In the genomic region with DNA sequence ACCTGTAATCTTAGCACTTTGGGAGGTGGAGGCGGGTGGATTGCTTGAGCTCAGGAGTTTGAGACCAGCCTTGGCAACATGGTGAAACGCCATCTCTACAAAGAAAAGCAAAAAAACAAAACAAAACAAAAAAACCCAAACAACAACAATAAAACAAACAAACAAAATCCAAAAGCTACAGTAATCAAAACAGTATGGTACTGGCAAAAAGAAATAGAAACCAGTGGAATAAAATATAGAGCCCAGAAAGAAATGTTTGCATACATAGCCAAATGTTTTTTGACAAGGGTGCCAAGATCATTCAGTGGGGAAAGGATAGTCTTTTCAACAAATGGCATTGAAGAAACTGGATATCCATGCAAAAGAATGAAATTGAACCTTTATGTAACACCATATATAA, we compare ENCODE assay signal across 21 cellular contexts. TPM values are rescaled to one million over a fixed set of nuclear protein-coding genes. Genes with fewer than 3 reads are reported as not detected.
DNase-seq lines count a peak whose midpoint lies in the region; ATAC-seq, FAIRE-seq and TF ChIP-seq lines count a peak whose summit lies in the region.
"Had no signal": no experiment of that assay in that cellular context is flagged by ENCODE, and none has a peak within 500 bp of the region (broad histone marks: within the 10 kb centered on the region; RNA-seq: fewer than 3 reads in every experiment).

No MANE protein-coding gene starts in this region.

- TF ChIP-seq POLR2A in HepG2 (IDR thresholded peaks at IDR 0.05; ENCODE audit: insufficient read depth in 1 of 2, low read depth in 2 of 2, low read length in 2 of 2) (no peak), right lobe of liver (IDR thresholded peaks at IDR 0.05) (no peak), K562 (conservative IDR thresholded peaks at IDR 0.05) (no peak), esophagus muscularis mucosa (IDR thresholded peaks at IDR 0.05; ENCODE audit: low read depth) (no peak)

- TF ChIP-seq CTCF in HepG2 (CRISPR knock-in tag; IDR thresholded peaks at IDR 0.05) (no peak), right lobe of liver (IDR thresholded peaks at IDR 0.05) (no peak), K562 (IDR thresholded peaks at IDR 0.05 in 2 of 3, conservative IDR thresholded peaks at IDR 0.05 in 1 of 3; ENCODE audit: insufficient read depth in 2 of 3, low read depth in 1 of 3, low read length in 3 of 3) (no peak), esophagus muscularis mucosa (IDR thresholded peaks at IDR 0.05) (no peak)

- in situ Hi-C loops in HepG2 (cut with HindIII; ENCODE audit: extremely low pct_ligation_motif_present, low pct_unique_long_range_greater_than_20kb): no loop called here
- in situ Hi-C loops in K562 (cut with MboI): no loop called here

- no peak overlapping the region for H3K4me2 ChIP-seq in HepG2 (ENCODE audit: low read depth, low read length)
- H3K4me2 ChIP-seq in K562 (ENCODE audit: insufficient read depth, low read length): no peak overlapping the region
- H3K4me2 ChIP-seq: A549; BLaER1 treated with 17β-estradiol and CSF1 and Interleukin-3, amounts not matched to agents 10 nM and 100 nM had no signal

- H3K27ac ChIP-seq in HepG2 (ENCODE audit: extremely low read length, insufficient read depth, low read length) (no peak overlapping the region), right lobe of liver (no peak overlapping the region), K562 (ENCODE audit: extremely low read depth, low read depth, low read length) (no peak overlapping the region), esophagus muscularis mucosa (replicated peaks in 1 of 4) (no peak overlapping the region)
- H3K27ac ChIP-seq: 22Rv1; A549; BLaER1 treated with 17β-estradiol and CSF1 and Interleukin-3, amounts not matched to agents 10 nM and 100 nM; C4-2B had no signal

- H3K4me3 ChIP-seq in HepG2 (replicated peaks in 1 of 3; ENCODE audit: insufficient read depth in 1 of 3, low read depth in 2 of 3, low read length in 3 of 3): no peak overlapping the region
- no peak overlapping the region for H3K4me3 ChIP-seq in right lobe of liver
- no peak overlapping the region for H3K4me3 ChIP-seq in K562
- H3K4me3 ChIP-seq in esophagus muscularis mucosa: no peak overlapping the region
- H3K4me3 ChIP-seq: A549; BLaER1 treated with 17β-estradiol and CSF1 and Interleukin-3, amounts not matched to agents 10 nM and 100 nM had no signal

- POLR2A ChIA-PET in HepG2 (lab: Yijun Ruan, JAX): interaction anchor here (1.2 kb wide), 1 partner anchor 18 kb away, joined by 4 read pairs; no protein-coding TSS in a partner anchor
- POLR2A ChIA-PET in K562 (lab: Yijun Ruan, JAX): no interaction called here

- H3K36me3 ChIP-seq in HepG2 (replicated peaks in 1 of 2; ENCODE audit: control insufficient read depth in 1 of 2, insufficient read depth in 2 of 2, low read length in 2 of 2): peaks cover 35 to 78% of the 10 kb centered on the region in 2 experiments
- peaks cover 0 to 25% (median 14%) of the 10 kb centered on the region in 4 donors for H3K36me3 ChIP-seq in right lobe of liver
- H3K36me3 ChIP-seq in K562 (ENCODE audit: control insufficient read depth, insufficient read depth, low read length): no peaks in the 10 kb centered on the region
- peaks cover 0 to 21% (median 2%) of the 10 kb centered on the region in 4 donors for H3K36me3 ChIP-seq in esophagus muscularis mucosa

- intact Hi-C loops in HepG2 (cut with micrococcal nuclease; ENCODE audit: unreplicated experiment) (no loop called here), right lobe of liver (cut with DNase I) (no loop called here), K562 (cut with micrococcal nuclease) (no loop called here), esophagus muscularis mucosa (cut with DNase I) (no loop called here)

- TF ChIP-seq EP300 in HepG2 (IDR thresholded peaks at IDR 0.05; ENCODE audit: low read depth in 2 of 2, low read length in 2 of 2): no peak
- no peak for TF ChIP-seq EP300 in HepG2 (CRISPR knock-in tag; IDR thresholded peaks at IDR 0.05; ENCODE audit: borderline replicate concordance)
- no peak for TF ChIP-seq EP300 in K562 (IDR thresholded peaks at IDR 0.05; ENCODE audit: low read length)
- TF ChIP-seq EP300 in esophagus muscularis mucosa (IDR thresholded peaks at IDR 0.05): no peak

- FAIRE-seq in HepG2 (lab: Jason Lieb, UNC) (peak; percentile 48), K562 (lab: Jason Lieb, UNC) (no peak)
- FAIRE-seq: D721Med, GM12891, GM19239 had no signal

- H4K20me1 ChIP-seq in HepG2 (ENCODE audit: insufficient read depth, low read length): no peaks in the 10 kb centered on the region
- H4K20me1 ChIP-seq in K562 (replicated peaks; ENCODE audit: control insufficient read depth, insufficient read depth, low read length): no peaks in the 10 kb centered on the region

- H3K27me3 ChIP-seq in HepG2 (ENCODE audit: control insufficient read depth in 1 of 2, insufficient read depth in 2 of 2, low read length in 2 of 2): no peaks in the 10 kb centered on the region
- H3K27me3 ChIP-seq in right lobe of liver: no peaks in the 10 kb centered on the region
- peaks cover 0 to 17% of the 10 kb centered on the region in 2 experiments; a peak in 2 of 5 replicates for H3K27me3 ChIP-seq in K562 (ENCODE audit: control insufficient read depth in 2 of 2, insufficient read depth in 2 of 2, low read length in 2 of 2)
- no peaks in the 10 kb centered on the region for H3K27me3 ChIP-seq in esophagus muscularis mucosa
- H3K27me3 ChIP-seq: BLaER1 treated with 17β-estradiol and CSF1 and Interleukin-3, amounts not matched to agents 10 nM and 100 nM had no signal

- BruUV-seq in HepG2 (replicated peaks; lab: Mats Ljungman, UMichigan): no TSS peak
- BruUV-seq in K562 (replicated peaks; lab: Mats Ljungman, UMichigan): no TSS peak

- no peaks in the 10 kb centered on the region for H3K9me3 ChIP-seq in HepG2 (ENCODE audit: low read length)
- no peaks in the 10 kb centered on the region for H3K9me3 ChIP-seq in right lobe of liver
- no peaks in the 10 kb centered on the region for H3K9me3 ChIP-seq in K562 (replicated peaks; ENCODE audit: control insufficient read depth, insufficient read depth, low read depth, low read length)
- H3K9me3 ChIP-seq in esophagus muscularis mucosa: no peaks in the 10 kb centered on the region
- H3K9me3 ChIP-seq: Caco-2 had no signal

- H3K79me2 ChIP-seq in HepG2 (ENCODE audit: insufficient read depth, low read length): peaks cover 2% of the 10 kb centered on the region
- H3K79me2 ChIP-seq in K562 (ENCODE audit: control insufficient read depth, insufficient read depth, low read length): no peaks in the 10 kb centered on the region

- 96% methylated on average over 2 of the region's 2 CpGs for WGBS in HepG2 (ENCODE audit: low lambda C conversion rate)
- 81% methylated on average over 2 of the region's 2 CpGs for WGBS in right lobe of liver (ENCODE audit: insufficient coverage, low coverage, low lambda C conversion rate, missing lambda C conversion rate)
- 0% methylated on average over 2 of the region's 2 CpGs for WGBS in K562 (ENCODE audit: insufficient coverage, low coverage, missing lambda C conversion rate)
- WGBS in esophagus muscularis mucosa: 81% methylated on average over 2 of the region's 2 CpGs

- H3K4me1 ChIP-seq in HepG2 (ENCODE audit: insufficient read depth, low read length) (peaks cover 50% of the 10 kb centered on the region), right lobe of liver (no peaks in the 10 kb centered on the region), K562 (replicated peaks in 1 of 2; ENCODE audit: control insufficient read depth in 2 of 2, insufficient read depth in 2 of 2, low read length in 2 of 2) (no peaks in the 10 kb centered on the region; a peak in 1 of 5 replicates), esophagus muscularis mucosa (no peaks in the 10 kb centered on the region)
- H3K4me1 ChIP-seq: A549 had no signal

- H3K9me1 ChIP-seq in K562 (ENCODE audit: control insufficient read depth, insufficient read depth, low read length): no peaks in the 10 kb centered on the region

- TF ChIP-seq RAD21 in HepG2 (CRISPR knock-in tag; IDR thresholded peaks at IDR 0.05) (no peak), K562 (CRISPR knock-in tag; conservative IDR thresholded peaks at IDR 0.05 in 1 of 2, IDR thresholded peaks at IDR 0.05 in 1 of 2) (no peak)

- ATAC-seq in HepG2 (no peak), right lobe of liver (no peak), K562 (no peak), GM21526 (IDR thresholded peaks at IDR 0.05; ENCODE audit: low FRiP score, unreplicated experiment) (no peak), HG03097 (IDR thresholded peaks at IDR 0.05; ENCODE audit: low FRiP score, unreplicated experiment) (no peak)
- ATAC-seq: A549; CD8-positive, alpha-beta T cell had no signal

- DNase-seq in HepG2 (ENCODE audit: low spot score) (no peak), right lobe of liver (no peak), K562 (ENCODE audit: extremely low read depth in 1 of 4, low spot score in 3 of 4) (no peak), esophagus muscularis mucosa (ENCODE audit: extremely low spot score) (peak; percentile 3), T-helper 1 cell (no peak)
- DNase-seq: AML-193; Caco-2; Calu3; CD4-positive, alpha-beta T cell; CD8-positive, alpha-beta T cell; DMS79 treated with DMSO at 0.1 percent for 48 hours; GF-D8 had no signal

- CTCF ChIA-PET in HepG2 (lab: Yijun Ruan, JAX; ENCODE audit: low intra/inter-chr PET ratio, low total read pairs): no interaction called here
- CTCF ChIA-PET in K562 (lab: Yijun Ruan, JAX; ENCODE audit: low intra/inter-chr PET ratio): no interaction called here

- no peak overlapping the region for H3K9ac ChIP-seq in HepG2 (ENCODE audit: insufficient read depth, low read depth, low read length)
- H3K9ac ChIP-seq in K562 (ENCODE audit: insufficient read depth in 1 of 2, low read depth in 2 of 2, low read length in 2 of 2): no peak overlapping the region
- H3K9ac ChIP-seq: BLaER1 treated with 17β-estradiol and CSF1 and Interleukin-3, amounts not matched to agents 10 nM and 100 nM had no signal

- H2AFZ ChIP-seq in HepG2 (ENCODE audit: low read length) (no peak overlapping the region), K562 (ENCODE audit: low read depth, low read length) (no peak overlapping the region)

RNA-seq across cellular contexts. Expression of a gene that starts 11.5 kb away (rescaled TPM):
- total RNA-seq in HepG2 (2016; rRNA removed; fragmentation: Illumina TruSeq; extraction: Trizol) (9.6 and 13.5 TPM in 2 replicates), right lobe of liver (10 to 100 TPM; 27.4 to 64.6 (median 45.7) TPM), K562 (2014; rRNA removed) (0.05 TPM in 1 of 2 replicates, not detected in the other), K562 (2014; rRNA removed; fragmentation: Illumina TruSeq; extraction: Trizol) (0.11 TPM in 1 of 2 replicates, not detected in the other), K562 (2015; rRNA removed; fragmentation: Illumina TruSeq; extraction: Trizol) (0.04 and 0.15 TPM in 2 replicates), K562 (2021) (0.16 and 0.36 TPM in 2 replicates), esophagus muscularis mucosa (1 to 10 TPM; 1.2 to 3.1 (median 1.7) TPM)
- 2.4 and 3.1 TPM in 2 replicates for total RNA-seq in HepG2 (2016; cell fraction: cytosol; rRNA removed; fragmentation: Illumina TruSeq; extraction: Trizol; ENCODE audit: low read depth)
- 8.3 and 13.2 TPM in 2 replicates for total RNA-seq in HepG2 (2016; cell fraction: insoluble cytoplasmic fraction; rRNA removed; fragmentation: Illumina TruSeq; extraction: Trizol)
- total RNA-seq in HepG2 (2016; cell fraction: membrane; rRNA removed; fragmentation: Illumina TruSeq; extraction: Trizol): 7.7 and 9.3 TPM in 2 replicates
- total RNA-seq in HepG2 (2016; cell fraction: nucleus; rRNA removed; fragmentation: Illumina TruSeq; extraction: Trizol): 22.7 and 31.8 TPM in 2 replicates
- polyA plus RNA-seq in HepG2 (2011; rRNA removed) (272 and 332 TPM in 2 replicates), K562 (2011; rRNA removed) (0.15 TPM in 1 of 2 replicates, not detected in the other), K562 (2014; fragmentation: Illumina TruSeq; extraction: Trizol) (0.12 TPM in 1 of 2 replicates, not detected in the other), K562 (2014; fragmentation: Nextera tagmentation; extraction: Ambion mirVana) (under 1 TPM in 1 of 2 experiments, not detected in 1; 0.10 TPM), K562 (2014; rRNA removed) (0.05 and 0.77 TPM in 2 replicates)
- 102 and 103 TPM in 2 replicates for polyA plus RNA-seq in HepG2 (2011; cell fraction: cytosol; rRNA removed)
- polyA plus RNA-seq in HepG2 (2011; cell fraction: nucleus; rRNA removed): 369 and 382 TPM in 2 replicates
- polyA plus RNA-seq in HepG2 (2012): 97.8 and 119 TPM in 2 replicates
- polyA plus RNA-seq in HepG2 (2016; cell fraction: cytosol; fragmentation: Illumina TruSeq; extraction: Trizol; ENCODE audit: low read depth): 4.9 and 5.5 TPM in 2 replicates
- polyA plus RNA-seq in HepG2 (2016; cell fraction: insoluble cytoplasmic fraction; fragmentation: Illumina TruSeq; extraction: Trizol; ENCODE audit: low read depth): 23.8 and 26.6 TPM in 2 replicates
- 8.8 and 10.6 TPM in 2 replicates for polyA plus RNA-seq in HepG2 (2016; cell fraction: membrane; fragmentation: Illumina TruSeq; extraction: Trizol; ENCODE audit: low read depth)
- 77.3 and 85.7 TPM in 2 replicates for polyA plus RNA-seq in HepG2 (2016; cell fraction: nucleus; fragmentation: Illumina TruSeq; extraction: Trizol; ENCODE audit: insufficient read depth, low read depth)
- polyA minus RNA-seq in HepG2 (2011; rRNA and poly(A)+ RNA removed; ENCODE audit: low replicate concordance): 0.07 and 87.5 TPM in 2 replicates
- polyA minus RNA-seq in HepG2 (2011; cell fraction: cytosol; rRNA and poly(A)+ RNA removed): 61.3 and 65.7 TPM in 2 replicates
- polyA minus RNA-seq in HepG2 (2011; cell fraction: nucleus; rRNA and poly(A)+ RNA removed): 122 and 160 TPM in 2 replicates
- total RNA-seq in K562 (2011; cell fraction: chromatin; rRNA removed; ENCODE audit: low replicate concordance): 0.40 and 0.42 TPM in 2 replicates
- 0.39 and 0.50 TPM in 2 replicates for total RNA-seq in K562 (2011; cell fraction: nucleolus; rRNA removed)
- 0.69 TPM in 1 of 2 replicates, not detected in the other for total RNA-seq in K562 (2011; cell fraction: nucleoplasm; rRNA removed)
- polyA plus RNA-seq in K562 (2011; cell fraction: cytosol; rRNA removed): 0.04 TPM in 1 of 2 replicates, not detected in the other
- polyA plus RNA-seq in K562 (2011; cell fraction: nucleus; rRNA removed): 0.28 TPM in 1 of 2 replicates, not detected in the other
- 0.62 and 2.0 TPM in 2 replicates for polyA plus RNA-seq in K562 (2012)
- not detected in 2 replicates for polyA minus RNA-seq in K562 (2011; rRNA and poly(A)+ RNA removed)
- 1.2 TPM in 1 of 2 replicates, not detected in the other for polyA minus RNA-seq in K562 (2011; cell fraction: cytosol; rRNA and poly(A)+ RNA removed)
- polyA minus RNA-seq in K562 (2011; cell fraction: nucleus; rRNA and poly(A)+ RNA removed): 0.13 TPM in 1 of 2 replicates, not detected in the other
